In the genomic region with DNA sequence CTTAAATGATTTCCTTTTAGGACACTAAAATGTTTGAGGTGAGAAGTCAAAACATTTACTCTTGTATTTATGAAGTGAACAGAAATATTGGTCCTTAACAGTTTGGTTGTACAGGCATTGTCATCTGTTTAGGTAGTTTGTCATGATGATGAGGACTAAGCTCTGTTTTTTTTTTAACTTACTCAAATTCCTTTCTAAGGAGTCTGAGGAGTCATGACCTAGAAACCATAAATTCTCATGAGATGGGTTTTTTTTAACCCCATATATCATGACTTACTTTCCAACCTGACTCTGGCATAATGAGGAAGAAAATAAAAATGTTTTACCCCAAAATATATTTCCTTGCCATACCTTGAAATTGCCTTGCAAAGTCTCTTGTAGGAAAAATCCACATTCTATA, we compare ENCODE assay signal across 1 cellular context.
TF ChIP-seq lines count a peak whose summit lies in the region.

No MANE protein-coding gene starts in this region.

TF ChIP-seq in H1, 55 proteins besides CTCF, POLR2A, EP300 and RAD21 (continued from another document):
- TF ChIP-seq, protein P1, sequence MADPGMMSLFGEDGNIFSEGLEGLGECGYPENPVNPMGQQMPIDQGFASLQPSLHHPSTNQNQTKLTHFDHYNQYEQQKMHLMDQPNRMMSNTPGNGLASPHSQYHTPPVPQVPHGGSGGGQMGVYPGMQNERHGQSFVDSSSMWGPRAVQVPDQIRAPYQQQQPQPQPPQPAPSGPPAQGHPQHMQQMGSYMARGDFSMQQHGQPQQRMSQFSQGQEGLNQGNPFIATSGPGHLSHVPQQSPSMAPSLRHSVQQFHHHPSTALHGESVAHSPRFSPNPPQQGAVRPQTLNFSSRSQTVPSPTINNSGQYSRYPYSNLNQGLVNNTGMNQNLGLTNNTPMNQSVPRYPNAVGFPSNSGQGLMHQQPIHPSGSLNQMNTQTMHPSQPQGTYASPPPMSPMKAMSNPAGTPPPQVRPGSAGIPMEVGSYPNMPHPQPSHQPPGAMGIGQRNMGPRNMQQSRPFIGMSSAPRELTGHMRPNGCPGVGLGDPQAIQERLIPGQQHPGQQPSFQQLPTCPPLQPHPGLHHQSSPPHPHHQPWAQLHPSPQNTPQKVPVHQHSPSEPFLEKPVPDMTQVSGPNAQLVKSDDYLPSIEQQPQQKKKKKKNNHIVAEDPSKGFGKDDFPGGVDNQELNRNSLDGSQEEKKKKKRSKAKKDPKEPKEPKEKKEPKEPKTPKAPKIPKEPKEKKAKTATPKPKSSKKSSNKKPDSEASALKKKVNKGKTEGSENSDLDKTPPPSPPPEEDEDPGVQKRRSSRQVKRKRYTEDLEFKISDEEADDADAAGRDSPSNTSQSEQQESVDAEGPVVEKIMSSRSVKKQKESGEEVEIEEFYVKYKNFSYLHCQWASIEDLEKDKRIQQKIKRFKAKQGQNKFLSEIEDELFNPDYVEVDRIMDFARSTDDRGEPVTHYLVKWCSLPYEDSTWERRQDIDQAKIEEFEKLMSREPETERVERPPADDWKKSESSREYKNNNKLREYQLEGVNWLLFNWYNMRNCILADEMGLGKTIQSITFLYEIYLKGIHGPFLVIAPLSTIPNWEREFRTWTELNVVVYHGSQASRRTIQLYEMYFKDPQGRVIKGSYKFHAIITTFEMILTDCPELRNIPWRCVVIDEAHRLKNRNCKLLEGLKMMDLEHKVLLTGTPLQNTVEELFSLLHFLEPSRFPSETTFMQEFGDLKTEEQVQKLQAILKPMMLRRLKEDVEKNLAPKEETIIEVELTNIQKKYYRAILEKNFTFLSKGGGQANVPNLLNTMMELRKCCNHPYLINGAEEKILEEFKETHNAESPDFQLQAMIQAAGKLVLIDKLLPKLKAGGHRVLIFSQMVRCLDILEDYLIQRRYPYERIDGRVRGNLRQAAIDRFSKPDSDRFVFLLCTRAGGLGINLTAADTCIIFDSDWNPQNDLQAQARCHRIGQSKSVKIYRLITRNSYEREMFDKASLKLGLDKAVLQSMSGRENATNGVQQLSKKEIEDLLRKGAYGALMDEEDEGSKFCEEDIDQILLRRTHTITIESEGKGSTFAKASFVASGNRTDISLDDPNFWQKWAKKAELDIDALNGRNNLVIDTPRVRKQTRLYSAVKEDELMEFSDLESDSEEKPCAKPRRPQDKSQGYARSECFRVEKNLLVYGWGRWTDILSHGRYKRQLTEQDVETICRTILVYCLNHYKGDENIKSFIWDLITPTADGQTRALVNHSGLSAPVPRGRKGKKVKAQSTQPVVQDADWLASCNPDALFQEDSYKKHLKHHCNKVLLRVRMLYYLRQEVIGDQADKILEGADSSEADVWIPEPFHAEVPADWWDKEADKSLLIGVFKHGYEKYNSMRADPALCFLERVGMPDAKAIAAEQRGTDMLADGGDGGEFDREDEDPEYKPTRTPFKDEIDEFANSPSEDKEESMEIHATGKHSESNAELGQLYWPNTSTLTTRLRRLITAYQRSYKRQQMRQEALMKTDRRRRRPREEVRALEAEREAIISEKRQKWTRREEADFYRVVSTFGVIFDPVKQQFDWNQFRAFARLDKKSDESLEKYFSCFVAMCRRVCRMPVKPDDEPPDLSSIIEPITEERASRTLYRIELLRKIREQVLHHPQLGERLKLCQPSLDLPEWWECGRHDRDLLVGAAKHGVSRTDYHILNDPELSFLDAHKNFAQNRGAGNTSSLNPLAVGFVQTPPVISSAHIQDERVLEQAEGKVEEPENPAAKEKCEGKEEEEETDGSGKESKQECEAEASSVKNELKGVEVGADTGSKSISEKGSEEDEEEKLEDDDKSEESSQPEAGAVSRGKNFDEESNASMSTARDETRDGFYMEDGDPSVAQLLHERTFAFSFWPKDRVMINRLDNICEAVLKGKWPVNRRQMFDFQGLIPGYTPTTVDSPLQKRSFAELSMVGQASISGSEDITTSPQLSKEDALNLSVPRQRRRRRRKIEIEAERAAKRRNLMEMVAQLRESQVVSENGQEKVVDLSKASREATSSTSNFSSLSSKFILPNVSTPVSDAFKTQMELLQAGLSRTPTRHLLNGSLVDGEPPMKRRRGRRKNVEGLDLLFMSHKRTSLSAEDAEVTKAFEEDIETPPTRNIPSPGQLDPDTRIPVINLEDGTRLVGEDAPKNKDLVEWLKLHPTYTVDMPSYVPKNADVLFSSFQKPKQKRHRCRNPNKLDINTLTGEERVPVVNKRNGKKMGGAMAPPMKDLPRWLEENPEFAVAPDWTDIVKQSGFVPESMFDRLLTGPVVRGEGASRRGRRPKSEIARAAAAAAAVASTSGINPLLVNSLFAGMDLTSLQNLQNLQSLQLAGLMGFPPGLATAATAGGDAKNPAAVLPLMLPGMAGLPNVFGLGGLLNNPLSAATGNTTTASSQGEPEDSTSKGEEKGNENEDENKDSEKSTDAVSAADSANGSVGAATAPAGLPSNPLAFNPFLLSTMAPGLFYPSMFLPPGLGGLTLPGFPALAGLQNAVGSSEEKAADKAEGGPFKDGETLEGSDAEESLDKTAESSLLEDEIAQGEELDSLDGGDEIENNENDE (IDR thresholded peaks at IDR 0.05; ENCODE audit: insufficient replicate concordance, low read length) = no peak
- TF ChIP-seq GTF2F1 (IDR thresholded peaks at IDR 0.05; ENCODE audit: borderline replicate concordance, low read depth, low read length) (no peak), POLR2AphosphoS5 (IDR thresholded peaks at IDR 0.05; ENCODE audit: low read depth, low read length) (no peak), KDM4A (IDR thresholded peaks at IDR 0.05; ENCODE audit: low read depth, low read length, severe bottlenecking) (no peak), POU5F1 (IDR thresholded peaks at IDR 0.05; ENCODE audit: low read depth, low read length) (no peak), CHD2 (IDR thresholded peaks at IDR 0.05; ENCODE audit: low read length) (no peak), RXRA (IDR thresholded peaks at IDR 0.05; ENCODE audit: insufficient read depth, low read depth, low read length) (no peak), SP4 (IDR thresholded peaks at IDR 0.05; ENCODE audit: low read length) (no peak), KDM5A (IDR thresholded peaks at IDR 0.05; ENCODE audit: low read length) (no peak), TAF7 (optimal IDR thresholded peaks at IDR 0.05; ENCODE audit: borderline replicate concordance, low read depth, low read length) (no peak), MAFK (IDR thresholded peaks at IDR 0.05; ENCODE audit: low read depth, low read length) (no peak)
